25 cellular contexts compared by ENCODE assay signal in genomic region chr19:55352040-55352439, GRCh38. TPM values are rescaled to one million over a fixed set of nuclear protein-coding genes. Genes with fewer than 3 reads are reported as not detected.
A peak's percentile ranks its signal among the peaks of the same experiment; 100 is the strongest.
DNase-seq lines count a peak whose midpoint lies in the region; ATAC-seq and TF ChIP-seq lines count a peak whose summit lies in the region.
"Had no signal": no experiment of that assay in that cellular context is flagged by ENCODE, and none has a peak within 500 bp of the region (broad histone marks: within the 10 kb centered on the region; RNA-seq: fewer than 3 reads in every experiment).

No MANE protein-coding gene starts in this region.

- peaks cover 8% of the 10 kb centered on the region for H3K4me1 ChIP-seq in lower lobe of right lung

- H3K27me3 Mint-ChIP-seq in Calu3 (ENCODE audit: unreplicated experiment) (peaks cover 62% of the 10 kb centered on the region), nephron progenitor cell (ENCODE audit: low read depth, poor library complexity) (peaks cover 61% of the 10 kb centered on the region)
- H3K27me3 Mint-ChIP-seq in activated CD8-positive, alpha-beta T cell treated with anti-CD3 and anti-CD28 coated beads for 36 hours, result peaks cover 48% of the 10 kb centered on the region

- H3K4me1 Mint-ChIP-seq in Calu3 (ENCODE audit: low read depth, unreplicated experiment) (peaks cover 33% of the 10 kb centered on the region), nephron progenitor cell (peaks cover 54% of the 10 kb centered on the region)
- H3K4me1 Mint-ChIP-seq in activated CD8-positive, alpha-beta T cell treated with anti-CD3 and anti-CD28 coated beads for 36 hours (ENCODE audit: low read depth), result peaks cover 15% of the 10 kb centered on the region

- DNase-seq in Calu3, result peak; percentile 67
- peak; percentile 64 for DNase-seq in HT1080 (ENCODE audit: low read depth)
- DNase-seq in activated CD8-positive, alpha-beta T cell treated with anti-CD3 and anti-CD28 coated beads for 36 hours, result peak; percentile 30
- no peak for DNase-seq in nephron progenitor cell
- DNase-seq in globus pallidus (ENCODE audit: low spot score), result no peak
- no peak for DNase-seq in lower lobe of right lung
- DNase-seq: activated CD4-positive, alpha-beta T cell treated with anti-CD3 and anti-CD28 coated beads for 1 hour; CD8-positive, alpha-beta memory T cell; foreskin melanocyte; NCI-H2171; NCI-H526 treated with DMSO at 0.1 percent for 48 hours; nucleus accumbens; stimulated activated CD4-positive, alpha-beta T cell treated with anti-CD3 and anti-CD28 coated beads, Interleukin-4, amount 100 ng/mL, for 1 hour; stimulated activated naive CD4-positive, alpha-beta T cell treated with Interleukin-2 at 50 U/mL for 16 hours had no signal

- TF ChIP-seq CTCF in Calu3 (IDR thresholded peaks at IDR 0.05; ENCODE audit: unreplicated experiment) (no peak), nephron progenitor cell (IDR thresholded peaks at IDR 0.05) (no peak), lower lobe of right lung (IDR thresholded peaks at IDR 0.05) (no peak)
- TF ChIP-seq CTCF in activated CD8-positive, alpha-beta T cell treated with anti-CD3 and anti-CD28 coated beads for 36 hours (IDR thresholded peaks at IDR 0.05), result no peak

- intact Hi-C loops in Calu3 (cut with micrococcal nuclease; ENCODE audit: unreplicated experiment), result no loop called here
- intact Hi-C loops in activated CD8-positive, alpha-beta T cell treated with anti-CD3 and anti-CD28 coated beads for 36 hours (cut with micrococcal nuclease), result no loop called here
- intact Hi-C loops in lower lobe of right lung (cut with DNase I), result no loop called here

- POLR2A ChIA-PET in activated CD8-positive, alpha-beta T cell treated with anti-CD3 and anti-CD28 coated beads for 36 hours (lab: Charles Lee), result interaction anchor here (0.6 to 1.8 kb wide), 4 partner anchors 14 to 101 kb away, joined by 3 to 9 read pairs (median 3); partner anchors contain the start of gene TMEM238

- H3K4me3 Mint-ChIP-seq in Calu3 (ENCODE audit: low read depth, unreplicated experiment), result peak overlapping the region; percentile 79
- H3K4me3 Mint-ChIP-seq in activated CD8-positive, alpha-beta T cell treated with anti-CD3 and anti-CD28 coated beads for 36 hours, result no peak overlapping the region
- peak overlapping the region; percentile 25 for H3K4me3 Mint-ChIP-seq in nephron progenitor cell

- H3K4me3 ChIP-seq in lower lobe of right lung, result no peak overlapping the region
- H3K4me3 ChIP-seq: lung, smooth muscle cell, thoracic aorta had no signal

- no TSS peak for BruUV-seq in Calu3 (replicated peaks; lab: Mats Ljungman, UMichigan)

- peaks cover 29% of the 10 kb centered on the region for H3K36me3 Mint-ChIP-seq in Calu3 (ENCODE audit: insufficient read depth, unreplicated experiment)
- H3K36me3 Mint-ChIP-seq in activated CD8-positive, alpha-beta T cell treated with anti-CD3 and anti-CD28 coated beads for 36 hours (ENCODE audit: low read depth), result peaks cover 3% of the 10 kb centered on the region
- no peaks in the 10 kb centered on the region for H3K36me3 Mint-ChIP-seq in nephron progenitor cell (ENCODE audit: low read depth)
- H3K36me3 Mint-ChIP-seq: activated naive CD4-positive, alpha-beta T cell treated with anti-CD3 and anti-CD28 coated beads, Interleukin-2, amount 50 U/mL, for 72 hours; CD8-positive, alpha-beta memory T cell had no signal

- H3K27ac Mint-ChIP-seq in Calu3 (ENCODE audit: unreplicated experiment) (peak overlapping the region; percentile 63), nephron progenitor cell (no peak overlapping the region)
- H3K27ac Mint-ChIP-seq in activated CD8-positive, alpha-beta T cell treated with anti-CD3 and anti-CD28 coated beads for 36 hours, result no peak overlapping the region
- H3K27ac Mint-ChIP-seq: activated T-helper 17 cell treated with anti-CD3 and anti-CD28 coated beads, Interleukin-2, amount 50 U/mL, for 72 hours had no signal

- no peaks in the 10 kb centered on the region for H3K9me3 Mint-ChIP-seq in Calu3 (ENCODE audit: low read depth, unreplicated experiment)
- no peaks in the 10 kb centered on the region for H3K9me3 Mint-ChIP-seq in activated CD8-positive, alpha-beta T cell treated with anti-CD3 and anti-CD28 coated beads for 36 hours
- no peaks in the 10 kb centered on the region for H3K9me3 Mint-ChIP-seq in nephron progenitor cell
- H3K9me3 Mint-ChIP-seq: activated naive CD4-positive, alpha-beta T cell treated with anti-CD3 and anti-CD28 coated beads, Interleukin-2, amount 50 U/mL, for 72 hours; activated T-helper 17 cell treated with anti-CD3 and anti-CD28 coated beads, Interleukin-2, amount 50 U/mL, for 72 hours; CD8-positive, alpha-beta memory T cell had no signal

- H3K36me3 ChIP-seq in lower lobe of right lung, result peaks cover 3% of the 10 kb centered on the region
- H3K36me3 ChIP-seq: thoracic aorta had no signal

- H3K9me3 ChIP-seq in lower lobe of right lung, result no peaks in the 10 kb centered on the region
- H3K9me3 ChIP-seq: thoracic aorta had no signal

- H3K27me3 ChIP-seq in lower lobe of right lung (ENCODE audit: low read depth), result peaks cover 56% of the 10 kb centered on the region

- ATAC-seq in activated CD8-positive, alpha-beta T cell treated with anti-CD3 and anti-CD28 coated beads for 36 hours, result no peak
- no peak for ATAC-seq in lower lobe of right lung
- no peak for ATAC-seq in HG03469 (IDR thresholded peaks at IDR 0.05; ENCODE audit: unreplicated experiment)
- ATAC-seq: activated naive CD4-positive, alpha-beta T cell treated with anti-CD3 and anti-CD28 coated beads, Interleukin-2, amount 50 U/mL, for 72 hours; activated T-helper 17 cell treated with anti-CD3 and anti-CD28 coated beads, Interleukin-2, amount 50 U/mL, for 72 hours; HepG2; Right ventricle myocardium inferior had no signal

- CTCF ChIA-PET in Calu3 (lab: Charles Lee), result interaction anchor here (0.7 to 3.1 kb wide), 4 partner anchors 13 to 32 kb away, joined by 3 to 13 read pairs (median 4); partner anchors contain the start of genes KMT5C and TMEM238
- CTCF ChIA-PET in activated CD8-positive, alpha-beta T cell treated with anti-CD3 and anti-CD28 coated beads for 36 hours (lab: Charles Lee), result no interaction called here

- no peak overlapping the region for H3K27ac ChIP-seq in lower lobe of right lung
- H3K27ac ChIP-seq: thoracic aorta had no signal

RNA-seq across cellular contexts. Expression of gene COX6B2, which starts 2.5 kb away (rescaled TPM):
- total RNA-seq in Calu3 (2022) (1.4 and 3.4 TPM in 2 replicates), lower lobe of right lung (not detected)
- not detected in 2 replicates for total RNA-seq in HT1080 (2014; rRNA removed; shearing (Covaris generic))
- polyA plus RNA-seq in HT1080 (2015; cell fraction: cytosol; rRNA removed), result 0.17 and 0.49 TPM in 2 replicates
- polyA plus RNA-seq in HT1080 (2015; cell fraction: nucleus; rRNA removed), result 0.63 and 1.4 TPM in 2 replicates
- not detected for total RNA-seq in activated CD8-positive, alpha-beta T cell treated with anti-CD3 and anti-CD28 coated beads for 36 hours
- total RNA-seq: CD8-positive, alpha-beta memory T cell; HepG2; Right ventricle myocardium inferior; thoracic aorta had no signal
- polyA plus RNA-seq: CD8-positive, alpha-beta memory T cell had no signal

RNA-seq across cellular contexts. Expression of gene GARIN5B, which starts 11.0 kb away (rescaled TPM):
- total RNA-seq in Calu3 (2022) (not detected in 2 replicates), lower lobe of right lung (not detected)
- not detected in 2 replicates for total RNA-seq in HT1080 (2014; rRNA removed; shearing (Covaris generic))
- polyA plus RNA-seq in HT1080 (2015; cell fraction: cytosol; rRNA removed), result not detected in 2 replicates
- not detected in 2 replicates for polyA plus RNA-seq in HT1080 (2015; cell fraction: nucleus; rRNA removed)
- total RNA-seq in activated CD8-positive, alpha-beta T cell treated with anti-CD3 and anti-CD28 coated beads for 36 hours, result not detected
- total RNA-seq: activated naive CD4-positive, alpha-beta T cell treated with anti-CD3 and anti-CD28 coated beads, Interleukin-2, amount 50 U/mL, for 72 hours; activated T-helper 17 cell treated with anti-CD3 and anti-CD28 coated beads, Interleukin-2, amount 50 U/mL, for 72 hours; CD8-positive, alpha-beta memory T cell; cerebellum; HepG2; Right ventricle myocardium inferior; smooth muscle cell; thoracic aorta had no signal
- polyA plus RNA-seq: CD8-positive, alpha-beta memory T cell; esophagus; HepG2; keratinocyte; lung had no signal

RNA-seq across cellular contexts. Expression of gene KMT5C, which starts 12.4 kb away (rescaled TPM):
- total RNA-seq in Calu3 (2022) (16.1 and 23.5 TPM in 2 replicates), lower lobe of right lung (14.7 TPM)
- total RNA-seq in HT1080 (2014; rRNA removed; shearing (Covaris generic)), result 2.4 and 5.8 TPM in 2 replicates
- polyA plus RNA-seq in HT1080 (2015; cell fraction: cytosol; rRNA removed), result 4.8 and 4.9 TPM in 2 replicates
- polyA plus RNA-seq in HT1080 (2015; cell fraction: nucleus; rRNA removed), result 29.4 and 32.9 TPM in 2 replicates
- total RNA-seq in activated CD8-positive, alpha-beta T cell treated with anti-CD3 and anti-CD28 coated beads for 36 hours, result 10 to 100 TPM; 32.6 to 33.1 TPM

RNA-seq across cellular contexts. Expression of gene IL11, which starts 18.2 kb away (rescaled TPM):
- 0.97 and 1.3 TPM in 2 replicates for total RNA-seq in Calu3 (2022)
- total RNA-seq in HT1080 (2014; rRNA removed; shearing (Covaris generic)), result 52.7 and 56.0 TPM in 2 replicates
- polyA plus RNA-seq in HT1080 (2015; cell fraction: cytosol; rRNA removed), result 34.5 and 41.4 TPM in 2 replicates
- polyA plus RNA-seq in HT1080 (2015; cell fraction: nucleus; rRNA removed), result 28.4 and 32.7 TPM in 2 replicates
- total RNA-seq in activated CD8-positive, alpha-beta T cell treated with anti-CD3 and anti-CD28 coated beads for 36 hours, result under 1 TPM in 1 of 2 experiments, not detected in 1; 0.18 TPM
- not detected for total RNA-seq in lower lobe of right lung
- total RNA-seq: Right ventricle myocardium inferior had no signal
- polyA plus RNA-seq: CD8-positive, alpha-beta memory T cell had no signal

RNA-seq across cellular contexts. Expression of gene TMEM190, which starts 24.6 kb away (rescaled TPM):
- total RNA-seq in Calu3 (2022), result not detected in 2 replicates
- not detected in 2 replicates for total RNA-seq in HT1080 (2014; rRNA removed; shearing (Covaris generic))
- polyA plus RNA-seq in HT1080 (2015; cell fraction: cytosol; rRNA removed), result not detected in 2 replicates
- 1.5 and 3.4 TPM in 2 replicates for polyA plus RNA-seq in HT1080 (2015; cell fraction: nucleus; rRNA removed)
- total RNA-seq in activated CD8-positive, alpha-beta T cell treated with anti-CD3 and anti-CD28 coated beads for 36 hours, result not detected
- total RNA-seq in lower lobe of right lung, result 16.2 TPM
- total RNA-seq: activated naive CD4-positive, alpha-beta T cell treated with anti-CD3 and anti-CD28 coated beads, Interleukin-2, amount 50 U/mL, for 72 hours; activated T-helper 17 cell treated with anti-CD3 and anti-CD28 coated beads, Interleukin-2, amount 50 U/mL, for 72 hours; CD8-positive, alpha-beta memory T cell; cerebellum; Right ventricle myocardium inferior; smooth muscle cell; thoracic aorta had no signal
- polyA plus RNA-seq: CD8-positive, alpha-beta memory T cell; esophagus; keratinocyte had no signal

Comparison
In these comparisons a context has a peak if more than half of its experiments do, and no peak if none do; other contexts are left out.
1. DNase-seq: peak in Calu3 (single experiment), HT1080 (single experiment) and activated CD8-positive, alpha-beta T cell treated with anti-CD3 and anti-CD28 coated beads for 36 hours (single experiment); none in nephron progenitor cell (single experiment), globus pallidus (single experiment) and lower lobe of right lung (single experiment).